Comparison of ENCODE assay signal across 10 cellular contexts in genomic region chr15:75067123-75067854, GRCh38. TPM values are rescaled to one million over a fixed set of nuclear protein-coding genes. Genes with fewer than 3 reads are reported as not detected.
A peak's percentile ranks its signal among the peaks of the same experiment; 100 is the strongest.
DNase-seq lines count a peak whose midpoint lies in the region; ATAC-seq, FAIRE-seq and TF ChIP-seq lines count a peak whose summit lies in the region.
"Had no signal": no experiment of that assay in that cellular context is flagged by ENCODE, and none has a peak within 500 bp of the region (broad histone marks: within the 10 kb centered on the region; RNA-seq: fewer than 3 reads in every experiment).

No MANE protein-coding gene starts in this region.

- H3K4me1 ChIP-seq in endothelial cell of umbilical vein (ENCODE audit: control insufficient read depth, extremely low read depth, insufficient read depth, low read length) (no peaks in the 10 kb centered on the region), vagina (no peaks in the 10 kb centered on the region)

- H3K9me3 ChIP-seq in endothelial cell of umbilical vein (replicated peaks; ENCODE audit: control insufficient read depth, insufficient read depth, low read length) (no peaks in the 10 kb centered on the region), vagina (no peaks in the 10 kb centered on the region)

- no peak overlapping the region for H2AFZ ChIP-seq in endothelial cell of umbilical vein (ENCODE audit: low read depth, low read length)

- dilution Hi-C loops in endothelial cell of umbilical vein (cut with MboI; ENCODE audit: extremely low pct_ligation_motif_present, low sequenced_read_pairs) = no loop called here

- H3K9ac ChIP-seq in endothelial cell of umbilical vein (replicated peaks; ENCODE audit: extremely low read depth, insufficient read depth, low read length) = no peak overlapping the region

- TF ChIP-seq CTCF in endothelial cell of umbilical vein (IDR thresholded peaks at IDR 0.05; ENCODE audit: extremely low read depth in 1 of 2, insufficient read depth in 1 of 2, low read depth in 1 of 2, low read length in 2 of 2) (no peak), vagina (IDR thresholded peaks at IDR 0.05) (no peak)

- no peak overlapping the region for H3K4me2 ChIP-seq in endothelial cell of umbilical vein (ENCODE audit: insufficient read depth, low read length)
- H3K4me2 ChIP-seq: smooth muscle cell had no signal

- BruUV-seq in endothelial cell of umbilical vein (replicated peaks; lab: Mats Ljungman, UMichigan) = no TSS peak

- H3K36me3 Mint-ChIP-seq in T-helper 2 cell treated with Interferon-gamma antibody and Interleukin-4, amounts not matched to agents 5 μg/mL and 100 μg/mL, for 36 hours (ENCODE audit: low read depth) = peaks cover 56% of the 10 kb centered on the region

- no peak for ATAC-seq in HG02840 (IDR thresholded peaks at IDR 0.05; ENCODE audit: low FRiP score, unreplicated experiment)
- ATAC-seq in GM18870 (IDR thresholded peaks at IDR 0.05; ENCODE audit: unreplicated experiment) = no peak

- peak overlapping the region; percentile 97 for H3K27ac Mint-ChIP-seq in T-helper 2 cell treated with Interferon-gamma antibody and Interleukin-4, amounts not matched to agents 5 μg/mL and 100 μg/mL, for 36 hours

- TF ChIP-seq POLR2A in H54 (IDR thresholded peaks at IDR 0.05; ENCODE audit: low read depth, low read length) (no peak), endothelial cell of umbilical vein (IDR thresholded peaks at IDR 0.05; ENCODE audit: low read depth, low read length) (no peak), vagina (IDR thresholded peaks at IDR 0.05) (no peak)

- peaks cover 83% of the 10 kb centered on the region for H3K4me1 Mint-ChIP-seq in T-helper 2 cell treated with Interferon-gamma antibody and Interleukin-4, amounts not matched to agents 5 μg/mL and 100 μg/mL, for 36 hours (ENCODE audit: low read depth)

- H3K4me3 Mint-ChIP-seq in T-helper 2 cell treated with Interferon-gamma antibody and Interleukin-4, amounts not matched to agents 5 μg/mL and 100 μg/mL, for 36 hours = peak overlapping the region; percentile 85

- H3K27ac ChIP-seq in endothelial cell of umbilical vein (ENCODE audit: insufficient read depth, low read depth, low read length) (no peak overlapping the region), vagina (no peak overlapping the region)

- POLR2A ChIA-PET in endothelial cell of umbilical vein (lab: Charles Lee) = no interaction called here

- no peaks in the 10 kb centered on the region for H3K36me3 ChIP-seq in endothelial cell of umbilical vein (ENCODE audit: control insufficient read depth in 2 of 2, extremely low read depth in 1 of 2, insufficient read depth in 2 of 2, low read length in 2 of 2)
- H3K36me3 ChIP-seq in vagina = no peaks in the 10 kb centered on the region

- CTCF ChIA-PET in endothelial cell of umbilical vein (lab: Charles Lee) = interaction anchor here (2.5 kb wide), 1 partner anchor 24 kb away, joined by 8 read pairs; no protein-coding TSS in a partner anchor

- H3K79me2 ChIP-seq in endothelial cell of umbilical vein (ENCODE audit: control insufficient read depth, insufficient read depth, low read length) = no peaks in the 10 kb centered on the region

- peaks cover 16% of the 10 kb centered on the region for H3K9me3 Mint-ChIP-seq in T-helper 2 cell treated with Interferon-gamma antibody and Interleukin-4, amounts not matched to agents 5 μg/mL and 100 μg/mL, for 36 hours

- FAIRE-seq in H54 (lab: Jason Lieb, UNC) (no peak), endothelial cell of umbilical vein (lab: Jason Lieb, UNC) (peak; percentile 70)
- FAIRE-seq: TTC549 had no signal

- H3K4me3 ChIP-seq in endothelial cell of umbilical vein (replicated peaks in 1 of 3; ENCODE audit: insufficient read depth in 1 of 3, low read depth in 1 of 3, low read length in 3 of 3) (no peak overlapping the region), vagina (no peak overlapping the region)
- H3K4me3 ChIP-seq: smooth muscle cell had no signal

- H3K27me3 Mint-ChIP-seq in T-helper 2 cell treated with Interferon-gamma antibody and Interleukin-4, amounts not matched to agents 5 μg/mL and 100 μg/mL, for 36 hours (ENCODE audit: low read depth) = no peaks in the 10 kb centered on the region

- H3K27me3 ChIP-seq in endothelial cell of umbilical vein (ENCODE audit: control insufficient read depth in 2 of 2, insufficient read depth in 2 of 2, low read length in 2 of 2) (no peaks in the 10 kb centered on the region), vagina (no peaks in the 10 kb centered on the region)

- no peaks in the 10 kb centered on the region for H3K9me1 ChIP-seq in endothelial cell of umbilical vein (replicated peaks; ENCODE audit: control insufficient read depth, extremely low read depth, insufficient read depth, low read length)

- intact Hi-C loops in endothelial cell of umbilical vein (cut with micrococcal nuclease) (no loop called here), vagina (cut with DNase I) (no loop called here)

- no peaks in the 10 kb centered on the region for H4K20me1 ChIP-seq in endothelial cell of umbilical vein (replicated peaks; ENCODE audit: control insufficient read depth, extremely low read depth, insufficient read depth, low read length)

- DNase-seq in A172 (ENCODE audit: low spot score) (peak; percentile 94), H54 (ENCODE audit: insufficient read length, low spot score) (peak; percentile 19), endothelial cell of umbilical vein (ENCODE audit: low read depth, low spot score) (peak; percentile 39), vagina (ENCODE audit: extremely low spot score in 2 of 2) (no peak), COLO829 (ENCODE audit: low spot score) (no peak)
- DNase-seq in T-helper 2 cell treated with Interferon-gamma antibody and Interleukin-4, amounts not matched to agents 5 μg/mL and 100 μg/mL, for 36 hours (ENCODE audit: low spot score) = peak; percentile 86

TF ChIP-seq in endothelial cell of umbilical vein, 7 proteins besides CTCF, POLR2A, EP300 and RAD21:
- TF ChIP-seq POLR2AphosphoS5 (IDR thresholded peaks at IDR 0.05; ENCODE audit: insufficient read depth, low read depth, low read length) (no peak), JUN (IDR thresholded peaks at IDR 0.05; ENCODE audit: borderline replicate concordance, insufficient read depth, insufficient read length, low read depth) (no peak), FOS (IDR thresholded peaks at IDR 0.05; ENCODE audit: borderline replicate concordance, insufficient read depth, low read length) (no peak), GATA2 (IDR thresholded peaks at IDR 0.05; ENCODE audit: insufficient read depth, insufficient read length, low read depth, low read length) (no peak), MAX (IDR thresholded peaks at IDR 0.05; ENCODE audit: insufficient read depth, insufficient read length) (no peak), MYC (IDR thresholded peaks at IDR 0.05; ENCODE audit: low read depth, low read length) (no peak), EZH2 (IDR thresholded peaks at IDR 0.05; ENCODE audit: borderline replicate concordance, low read depth, low read length, severe bottlenecking) (no peak)
TF ChIP-seq in endothelial cell of umbilical vein: peak in this region for 0.

RNA-seq across cellular contexts. Expression of gene PPCDC, which starts 43.9 kb away (rescaled TPM):
- 16.1 and 19.1 TPM in 2 replicates for total RNA-seq in A172 (2014; rRNA removed; shearing (Covaris generic))
- total RNA-seq in endothelial cell of umbilical vein (14.5 and 16.8 TPM in 2 replicates), vagina (23.8 TPM)
- polyA plus RNA-seq in endothelial cell of umbilical vein = 21.4 and 23.0 TPM in 2 replicates
- polyA plus RNA-seq in endothelial cell of umbilical vein (2011; cell fraction: cytosol; rRNA removed) = 16.5 and 19.6 TPM in 2 replicates
- 24.6 and 25.8 TPM in 2 replicates for polyA plus RNA-seq in endothelial cell of umbilical vein (2011; cell fraction: nucleus; rRNA removed)
- polyA plus RNA-seq in endothelial cell of umbilical vein (2012) = 8.5 and 9.2 TPM in 2 replicates
- polyA minus RNA-seq in endothelial cell of umbilical vein = 10.1 and 13.0 TPM in 2 replicates
- polyA minus RNA-seq in endothelial cell of umbilical vein (2011; cell fraction: cytosol; rRNA and poly(A)+ RNA removed) = 7.5 TPM
- 20.7 and 24.6 TPM in 2 replicates for polyA minus RNA-seq in endothelial cell of umbilical vein (2011; cell fraction: nucleus; rRNA and poly(A)+ RNA removed)

Comparison
In these comparisons a context has a peak if more than half of its experiments do, and no peak if none do; other contexts are left out.
1. DNase-seq: peak in A172 (single experiment), H54 (single experiment), T-helper 2 cell treated with Interferon-gamma antibody and Interleukin-4, amounts not matched to agents 5 μg/mL and 100 μg/mL, for 36 hours (single experiment) and endothelial cell of umbilical vein (single experiment); none in vagina (0 of 2) and COLO829 (single experiment).